Comparison of ENCODE assay signal across 17 cellular contexts in genomic region chr9:128297221-128297773, GRCh38. TPM values are rescaled to one million over a fixed set of nuclear protein-coding genes. Genes with fewer than 3 reads are reported as not detected.
A peak's percentile ranks its signal among the peaks of the same experiment; 100 is the strongest.
DNase-seq lines count a peak whose midpoint lies in the region; ATAC-seq, FAIRE-seq and TF ChIP-seq lines count a peak whose summit lies in the region.
"Had no signal": no experiment of that assay in that cellular context is flagged by ENCODE, and none has a peak within 500 bp of the region (broad histone marks: within the 10 kb centered on the region; RNA-seq: fewer than 3 reads in every experiment).

No MANE protein-coding gene starts in this region.

- CTCF ChIA-PET in AG04450 (lab: Charles Lee) (interaction anchor here (1.7 to 3.1 kb wide), 2 partner anchors 44 to 64 kb away, joined by 5 to 31 read pairs; no protein-coding TSS in a partner anchor), IMR-90 (lab: Yijun Ruan, JAX) (interaction anchor here (1.0 to 1.8 kb wide), 3 partner anchors 10 to 65 kb away, joined by 3 to 6 read pairs (median 3); no protein-coding TSS in a partner anchor), H1 (lab: Charles Lee; ENCODE audit: partially characterized antibody) (interaction anchor here (0.8 to 8.1 kb wide), 13 partner anchors 7 to 141 kb away, joined by 3 to 88 read pairs (median 17); no protein-coding TSS in a partner anchor)

- peak overlapping the region; percentile 21 for H3K27ac ChIP-seq in AG04450 (ENCODE audit: low read depth, low read length)
- H3K27ac ChIP-seq in IMR-90 (ENCODE audit: insufficient read depth, low read length): no peak overlapping the region
- no peak overlapping the region for H3K27ac ChIP-seq in H1 (ENCODE audit: low read depth, low read length)
- H3K27ac ChIP-seq in mucosa of rectum (ENCODE audit: low read depth in 2 of 2, low read length in 2 of 2): peak overlapping the region; percentile 59 to 64
- H3K27ac ChIP-seq: HL-60 had no signal

- no peak overlapping the region for H2BK12ac ChIP-seq in H1 (ENCODE audit: low read depth, low read length)

- no peak overlapping the region for H3K18ac ChIP-seq in IMR-90 (ENCODE audit: low read depth, low read length)
- no peak overlapping the region for H3K18ac ChIP-seq in H1 (ENCODE audit: extremely low read depth, low read length)

- no peaks in the 10 kb centered on the region for H3K27me3 ChIP-seq in AG04450 (ENCODE audit: control insufficient read depth, insufficient read depth, low read length)
- H3K27me3 ChIP-seq in IMR-90 (ENCODE audit: control insufficient read depth, insufficient read depth, low read length): no peaks in the 10 kb centered on the region
- H3K27me3 ChIP-seq in H1 (replicated peaks in 1 of 4; ENCODE audit: control insufficient read depth in 3 of 4, extremely low read depth in 1 of 4, insufficient read depth in 3 of 4, low read length in 3 of 4): no peaks in the 10 kb centered on the region
- H3K27me3 ChIP-seq in mucosa of rectum (ENCODE audit: control insufficient read depth in 2 of 2, insufficient read depth in 2 of 2, low read length in 2 of 2): no peaks in the 10 kb centered on the region

- DNase-seq in AG04450 (ENCODE audit: low read depth, low spot score) (no peak), IMR-90 (no peak), H1 (ENCODE audit: low read depth in 1 of 2, low spot score in 2 of 2) (no peak), HuH-7 (ENCODE audit: low spot score) (no peak), NCI-H2081 treated with DMSO at 0.1 percent for 48 hours (lab: John Stamatoyannopoulos, UW) (no peak), retina (no peak), hippocampal formation (lab: John Stamatoyannopoulos, UW) (no peak)
- DNase-seq: CD4-positive, CD25-positive, alpha-beta regulatory T cell; HCEC 1CT; KBM-7; NCI-H1417; NCI-H187 treated with DMSO at 0.1 percent for 48 hours; NCI-H446; NCI-H69 had no signal

- dilution Hi-C loops in IMR-90 (cut with HindIII; ENCODE audit: low sequenced_read_pairs, unreplicated experiment): no loop called here

- no peak overlapping the region for H3K4me2 ChIP-seq in IMR-90 (ENCODE audit: low read depth, low read length)
- H3K4me2 ChIP-seq in H1 (ENCODE audit: insufficient read depth in 1 of 2, low read depth in 2 of 2, low read length in 2 of 2): no peak overlapping the region

- intact Hi-C loops in IMR-90 (cut with micrococcal nuclease): no loop called here

- H2AK5ac ChIP-seq in IMR-90 (ENCODE audit: low read depth, low read length): no peak overlapping the region
- H2AK5ac ChIP-seq in H1 (ENCODE audit: low read depth, low read length): no peak overlapping the region

- H3K14ac ChIP-seq in IMR-90 (replicated peaks; ENCODE audit: low read depth, low read length): no peak overlapping the region
- no peak overlapping the region for H3K14ac ChIP-seq in H1 (ENCODE audit: insufficient read length)

- no peak overlapping the region for H4K5ac ChIP-seq in IMR-90 (ENCODE audit: low read depth, low read length)
- no peak overlapping the region for H4K5ac ChIP-seq in H1 (ENCODE audit: insufficient read length, low read depth, low read length)

- H3K4me3 ChIP-seq in AG04450 (ENCODE audit: low read depth, low read length): no peak overlapping the region
- H3K4me3 ChIP-seq in IMR-90 (ENCODE audit: insufficient read depth, low read depth, low read length): no peak overlapping the region
- no peak overlapping the region for H3K4me3 ChIP-seq in H1 (ENCODE audit: extremely low read depth in 1 of 4, insufficient read depth in 2 of 4, low read depth in 3 of 4, low read length in 4 of 4)
- peak overlapping the region in 1 of 2 donors; percentile 33 for H3K4me3 ChIP-seq in mucosa of rectum (ENCODE audit: low read length in 2 of 2)

- FAIRE-seq in H1 (lab: Jason Lieb, UNC): no peak
- FAIRE-seq: HTR-8/SVneo had no signal

- TF ChIP-seq RAD21 in IMR-90 (IDR thresholded peaks at IDR 0.05; ENCODE audit: low read length) (no peak), H1 (IDR thresholded peaks at IDR 0.05 in 1 of 2, conservative IDR thresholded peaks at IDR 0.05 in 1 of 2; ENCODE audit: low read depth in 2 of 2, low read length in 2 of 2) (no peak)

- H3K56ac ChIP-seq in IMR-90 (ENCODE audit: extremely low read depth, insufficient read depth, low read length) (no peak overlapping the region), H1 (replicated peaks; ENCODE audit: insufficient read length, low read depth, low read length) (no peak overlapping the region)

- no peaks in the 10 kb centered on the region for H3K79me2 ChIP-seq in H1 (ENCODE audit: control insufficient read depth in 1 of 2, insufficient read depth in 2 of 2, low read length in 2 of 2)

- H4K20me1 ChIP-seq in IMR-90 (ENCODE audit: insufficient read depth, low read length) (no peaks in the 10 kb centered on the region), H1 (replicated peaks in 1 of 2; ENCODE audit: control insufficient read depth in 1 of 2, insufficient read depth in 2 of 2, low read length in 2 of 2) (peaks cover 1 to 3% of the 10 kb centered on the region in 2 experiments)

- H3K23me2 ChIP-seq in H1 (ENCODE audit: low read depth, low read length): no peaks in the 10 kb centered on the region

- H3K4me1 ChIP-seq in IMR-90 (ENCODE audit: control insufficient read depth, insufficient read depth, low read length): peaks cover 5% of the 10 kb centered on the region
- H3K4me1 ChIP-seq in H1 (replicated peaks in 1 of 4; ENCODE audit: control insufficient read depth in 3 of 4, insufficient read depth in 4 of 4, low read length in 3 of 4): no peaks in the 10 kb centered on the region
- H3K4me1 ChIP-seq in mucosa of rectum (ENCODE audit: control insufficient read depth in 2 of 2, insufficient read depth in 2 of 2, low read length in 2 of 2): peaks cover 17 to 26% of the 10 kb centered on the region in 2 donors

- H3K36me3 ChIP-seq in IMR-90 (ENCODE audit: control insufficient read depth, insufficient read depth, low read length) (peaks cover 2% of the 10 kb centered on the region; the same call in 1 of the 2 replicates), H1 (ENCODE audit: control insufficient read depth in 2 of 4, insufficient read depth in 4 of 4, low read length in 3 of 4) (no peaks in the 10 kb centered on the region), mucosa of rectum (ENCODE audit: control insufficient read depth in 2 of 2, insufficient read depth in 2 of 2, low read length in 2 of 2) (no peaks in the 10 kb centered on the region)

- POLR2A ChIA-PET in AG04450 (lab: Yijun Ruan, JAX): no interaction called here
- POLR2A ChIA-PET in IMR-90 (lab: Charles Lee; ENCODE audit: unreplicated experiment): no interaction called here
- POLR2A ChIA-PET in H1 (lab: Charles Lee; ENCODE audit: partially characterized antibody): interaction anchor here (1.0 to 2.7 kb wide), 5 partner anchors 8 to 67 kb away, joined by 3 to 9 read pairs (median 6); no protein-coding TSS in a partner anchor

- no peak overlapping the region for H2BK5ac ChIP-seq in IMR-90 (ENCODE audit: low read depth, low read length, poor library complexity, severe bottlenecking)
- no peak overlapping the region for H2BK5ac ChIP-seq in H1 (ENCODE audit: low read depth, low read length)

- H3K79me1 ChIP-seq in IMR-90 (ENCODE audit: low read depth in 1 of 2, low read length in 2 of 2) (peaks cover 0 to 5% of the 10 kb centered on the region in 2 experiments; a peak in 1 of 4 replicates), H1 (ENCODE audit: low read depth, low read length) (no peaks in the 10 kb centered on the region)

- TF ChIP-seq EP300 in H1 (IDR thresholded peaks at IDR 0.05; ENCODE audit: borderline replicate concordance in 1 of 2, low read depth in 2 of 2, low read length in 2 of 2): no peak

- WGBS in IMR-90 (ENCODE audit: extremely low coverage in 2 of 2, insufficient read length in 1 of 2), 2 experiments: 63% methylated on average over 1 of the region's 2 CpGs; no CpG with 5 or more reads in 1 of the 2 experiments
- WGBS in H1 (ENCODE audit: extremely low coverage in 1 of 2, insufficient coverage in 1 of 2, insufficient read length in 1 of 2, insufficient replicate concordance in 2 of 2, low coverage in 1 of 2, low lambda C conversion rate in 2 of 2, missing lambda C conversion rate in 1 of 2), 2 experiments: 80% methylated on average over 2 of the region's 2 CpGs; no CpG with 5 or more reads in 1 of the 2 experiments

- TF ChIP-seq CTCF in AG04450 (IDR thresholded peaks at IDR 0.05; ENCODE audit: low read depth, low read length): no peak
- no peak for TF ChIP-seq CTCF in IMR-90 (conservative IDR thresholded peaks at IDR 0.05; ENCODE audit: low read depth, low read length)
- TF ChIP-seq CTCF in H1 (IDR thresholded peaks at IDR 0.05; ENCODE audit: control extremely low read depth in 1 of 3, insufficient read depth in 1 of 3, low read depth in 1 of 3, low read length in 3 of 3): no peak

- no peak overlapping the region for H2BK20ac ChIP-seq in IMR-90 (ENCODE audit: low read depth, low read length)
- no peak overlapping the region for H2BK20ac ChIP-seq in H1 (ENCODE audit: low read length)

- H3K9ac ChIP-seq in IMR-90 (ENCODE audit: low read depth, low read length) (no peak overlapping the region), H1 (replicated peaks in 1 of 4; ENCODE audit: extremely low read depth in 1 of 4, low read depth in 3 of 4, low read length in 3 of 4) (no peak overlapping the region), mucosa of rectum (ENCODE audit: low read depth in 1 of 2, low read length in 2 of 2) (no peak overlapping the region)

- no peak overlapping the region for H2BK120ac ChIP-seq in IMR-90 (ENCODE audit: low read depth, low read length)
- no peak overlapping the region for H2BK120ac ChIP-seq in H1 (replicated peaks; ENCODE audit: low read depth, low read length)

- H3K9me3 ChIP-seq in AG04450 (ENCODE audit: control insufficient read depth, insufficient read depth, low read length) (no peaks in the 10 kb centered on the region), IMR-90 (ENCODE audit: control insufficient read depth, insufficient read depth, low read length) (no peaks in the 10 kb centered on the region), H1 (ENCODE audit: insufficient read depth in 2 of 2, low read depth in 1 of 2, low read length in 1 of 2) (no peaks in the 10 kb centered on the region), mucosa of rectum (ENCODE audit: control insufficient read depth in 2 of 2, low read length in 2 of 2) (no peaks in the 10 kb centered on the region)

- in situ Hi-C loops in IMR-90 (cut with MboI; ENCODE audit: low sequenced_read_pairs): loop anchor here (10.0 kb wide), 1 partner anchor 258 kb away; the partner anchor contains the start of gene SPTAN1

- H4K91ac ChIP-seq in IMR-90 (ENCODE audit: insufficient read depth, low read depth, low read length): no peak overlapping the region
- no peak overlapping the region for H4K91ac ChIP-seq in H1 (replicated peaks; ENCODE audit: insufficient read length, low read length)

- H3K23ac ChIP-seq in IMR-90 (ENCODE audit: low read depth, low read length) (0 out of 2 replicates have a peak overlapping the region, but pooled peaks have one; percentile 51), H1 (ENCODE audit: insufficient read length) (no peak overlapping the region)

- no peak overlapping the region for H2AK9ac ChIP-seq in IMR-90 (replicated peaks; ENCODE audit: low read depth, low read length, poor library complexity)

- H3K4ac ChIP-seq in IMR-90 (ENCODE audit: low read depth, low read length): peak overlapping the region; percentile 54; the same call in 1 of the 2 replicates
- H3K4ac ChIP-seq in H1 (replicated peaks; ENCODE audit: insufficient read length, low read depth, low read length): no peak overlapping the region

- H2AFZ ChIP-seq in IMR-90 (replicated peaks; ENCODE audit: low read length, poor library complexity) (no peak overlapping the region), H1 (ENCODE audit: low read length) (no peak overlapping the region)

- peaks cover 8% of the 10 kb centered on the region; the same call in 1 of the 2 replicates for H3K9me1 ChIP-seq in IMR-90 (ENCODE audit: insufficient read depth, low read length)

- H2BK15ac ChIP-seq in IMR-90 (ENCODE audit: low read depth, low read length) (no peak overlapping the region; the same call in 2 of the 3 replicates), H1 (ENCODE audit: low read length) (no peak overlapping the region)

- no peak for ATAC-seq in IMR-90 (ENCODE audit: low read depth)

- no TSS peak for BruUV-seq in IMR-90 (replicated peaks; lab: Mats Ljungman, UMichigan)

- no peak for TF ChIP-seq POLR2A in IMR-90 (IDR thresholded peaks at IDR 0.05; ENCODE audit: low read depth, low read length)
- no peak for TF ChIP-seq POLR2A in H1 (IDR thresholded peaks at IDR 0.05; ENCODE audit: control extremely low read depth in 1 of 2, low read depth in 2 of 2, low read length in 2 of 2)

- H4K8ac ChIP-seq in IMR-90 (ENCODE audit: low read depth in 2 of 2, low read length in 2 of 2) (no peak overlapping the region), H1 (ENCODE audit: extremely low read depth, insufficient read depth, low read length) (no peak overlapping the region)

RNA-seq across cellular contexts. Expression of gene SWI5, which starts 21.2 kb away (rescaled TPM):
- polyA plus RNA-seq in AG04450 (2011; rRNA removed): 72.2 and 75.8 TPM in 2 replicates
- polyA minus RNA-seq in AG04450 (2011; rRNA and poly(A)+ RNA removed): 18.7 and 20.0 TPM in 2 replicates
- 37.5 and 38.9 TPM in 2 replicates for total RNA-seq in IMR-90 (2012; rRNA removed)
- 93.5 and 99.7 TPM in 2 replicates for polyA plus RNA-seq in IMR-90 (2012; rRNA removed)
- polyA plus RNA-seq in IMR-90 (2012; cell fraction: cytosol; rRNA removed): 67.9 and 73.4 TPM in 2 replicates
- 21.7 and 25.2 TPM in 2 replicates for polyA plus RNA-seq in IMR-90 (2012; cell fraction: nucleus; rRNA removed; ENCODE audit: low replicate concordance)
- 25.5 and 29.0 TPM in 2 replicates for total RNA-seq in H1 (2021; fragmentation: NEBNext Ultra II Directional; extraction: Animal tissue kit (Norgen Biotek cat#: 25700))
- 54.6 and 59.5 TPM in 2 replicates for polyA plus RNA-seq in H1 (2011; rRNA removed)
- 63.6 TPM for polyA plus RNA-seq in H1 (2011; cell fraction: cytosol; rRNA removed)
- polyA plus RNA-seq in H1 (2011; cell fraction: nucleus; rRNA removed): 34.7 TPM
- 34.0 to 43.9 TPM (median 40.7 TPM) in 4 replicates for polyA plus RNA-seq in H1 (2012, experiment 1 of 2)
- polyA plus RNA-seq in H1 (2012, experiment 2 of 2): 21.8 TPM
- 29.0 TPM for polyA plus RNA-seq in H1 (2013, experiment 1 of 2)
- 30.0 TPM for polyA plus RNA-seq in H1 (2013, experiment 2 of 2)
- polyA minus RNA-seq in H1 (2011; rRNA and poly(A)+ RNA removed): 27.7 and 27.8 TPM in 2 replicates
- polyA minus RNA-seq in H1 (2011; cell fraction: cytosol; rRNA and poly(A)+ RNA removed): 5.5 TPM
- polyA minus RNA-seq in H1 (2011; cell fraction: nucleus; rRNA and poly(A)+ RNA removed): 11.5 TPM

RNA-seq across cellular contexts. Expression of gene GOLGA2, which starts 21.5 kb away (rescaled TPM):
- 112 and 121 TPM in 2 replicates for polyA plus RNA-seq in AG04450 (2011; rRNA removed)
- polyA minus RNA-seq in AG04450 (2011; rRNA and poly(A)+ RNA removed): 102 and 116 TPM in 2 replicates
- 118 TPM in 2 replicates for total RNA-seq in IMR-90 (2012; rRNA removed)
- polyA plus RNA-seq in IMR-90 (2012; rRNA removed): 124 and 146 TPM in 2 replicates
- polyA plus RNA-seq in IMR-90 (2012; cell fraction: cytosol; rRNA removed): 69.6 and 69.8 TPM in 2 replicates
- 168 and 324 TPM in 2 replicates for polyA plus RNA-seq in IMR-90 (2012; cell fraction: nucleus; rRNA removed; ENCODE audit: low replicate concordance)
- 43.6 and 50.1 TPM in 2 replicates for total RNA-seq in H1 (2021; fragmentation: NEBNext Ultra II Directional; extraction: Animal tissue kit (Norgen Biotek cat#: 25700))
- polyA plus RNA-seq in H1 (2011; rRNA removed): 13.1 and 15.9 TPM in 2 replicates
- polyA plus RNA-seq in H1 (2011; cell fraction: cytosol; rRNA removed): 22.9 TPM
- polyA plus RNA-seq in H1 (2011; cell fraction: nucleus; rRNA removed): 30.3 TPM
- polyA plus RNA-seq in H1 (2012, experiment 1 of 2): 30.5 to 43.8 TPM (median 37.6 TPM) in 4 replicates
- 16.1 TPM for polyA plus RNA-seq in H1 (2012, experiment 2 of 2)
- 29.7 TPM for polyA plus RNA-seq in H1 (2013, experiment 1 of 2)
- 31.5 TPM for polyA plus RNA-seq in H1 (2013, experiment 2 of 2)
- 14.7 and 17.2 TPM in 2 replicates for polyA minus RNA-seq in H1 (2011; rRNA and poly(A)+ RNA removed)
- 13.5 TPM for polyA minus RNA-seq in H1 (2011; cell fraction: cytosol; rRNA and poly(A)+ RNA removed)
- 22.6 TPM for polyA minus RNA-seq in H1 (2011; cell fraction: nucleus; rRNA and poly(A)+ RNA removed)

RNA-seq across cellular contexts. Expression of gene TRUB2, which starts 24.9 kb away (rescaled TPM):
- polyA plus RNA-seq in AG04450 (2011; rRNA removed): 15.1 and 20.7 TPM in 2 replicates
- 26.2 and 36.7 TPM in 2 replicates for polyA minus RNA-seq in AG04450 (2011; rRNA and poly(A)+ RNA removed)
- total RNA-seq in IMR-90 (2012; rRNA removed): 16.7 and 21.3 TPM in 2 replicates
- polyA plus RNA-seq in IMR-90 (2012; rRNA removed): 17.4 and 18.0 TPM in 2 replicates
- 11.0 TPM in 2 replicates for polyA plus RNA-seq in IMR-90 (2012; cell fraction: cytosol; rRNA removed)
- polyA plus RNA-seq in IMR-90 (2012; cell fraction: nucleus; rRNA removed; ENCODE audit: low replicate concordance): 6.4 and 11.4 TPM in 2 replicates
- 37.8 and 39.7 TPM in 2 replicates for total RNA-seq in H1 (2021; fragmentation: NEBNext Ultra II Directional; extraction: Animal tissue kit (Norgen Biotek cat#: 25700))
- polyA plus RNA-seq in H1 (2011; rRNA removed): 16.4 and 20.7 TPM in 2 replicates
- polyA plus RNA-seq in H1 (2011; cell fraction: cytosol; rRNA removed): 27.1 TPM
- 31.6 TPM for polyA plus RNA-seq in H1 (2011; cell fraction: nucleus; rRNA removed)
- polyA plus RNA-seq in H1 (2012, experiment 1 of 2): 33.1 to 44.0 TPM (median 36.8 TPM) in 4 replicates
- 22.7 TPM for polyA plus RNA-seq in H1 (2012, experiment 2 of 2)
- 20.7 TPM for polyA plus RNA-seq in H1 (2013, experiment 1 of 2)
- polyA plus RNA-seq in H1 (2013, experiment 2 of 2): 19.6 TPM
- polyA minus RNA-seq in H1 (2011; rRNA and poly(A)+ RNA removed): 30.9 and 41.4 TPM in 2 replicates
- polyA minus RNA-seq in H1 (2011; cell fraction: cytosol; rRNA and poly(A)+ RNA removed): 23.9 TPM
- polyA minus RNA-seq in H1 (2011; cell fraction: nucleus; rRNA and poly(A)+ RNA removed): 17.7 TPM

RNA-seq across cellular contexts. Expression of gene COQ4, which starts 25.3 kb away (rescaled TPM):
- polyA plus RNA-seq in AG04450 (2011; rRNA removed) (19.0 and 24.8 TPM in 2 replicates), IMR-90 (2012; rRNA removed) (40.7 and 41.4 TPM in 2 replicates), H1 (2011; rRNA removed) (58.8 and 79.2 TPM in 2 replicates)
- 15.4 and 26.2 TPM in 2 replicates for polyA minus RNA-seq in AG04450 (2011; rRNA and poly(A)+ RNA removed)
- 20.0 and 20.1 TPM in 2 replicates for total RNA-seq in IMR-90 (2012; rRNA removed)
- polyA plus RNA-seq in IMR-90 (2012; cell fraction: cytosol; rRNA removed): 39.1 and 45.7 TPM in 2 replicates
- 112 and 183 TPM in 2 replicates for polyA plus RNA-seq in IMR-90 (2012; cell fraction: nucleus; rRNA removed; ENCODE audit: low replicate concordance)
- 30.2 and 32.3 TPM in 2 replicates for total RNA-seq in H1 (2021; fragmentation: NEBNext Ultra II Directional; extraction: Animal tissue kit (Norgen Biotek cat#: 25700))
- 52.1 TPM for polyA plus RNA-seq in H1 (2011; cell fraction: cytosol; rRNA removed)
- polyA plus RNA-seq in H1 (2011; cell fraction: nucleus; rRNA removed): 91.6 TPM
- polyA plus RNA-seq in H1 (2012, experiment 1 of 2): 40.2 to 50.5 TPM (median 46.5 TPM) in 4 replicates
- polyA plus RNA-seq in H1 (2012, experiment 2 of 2): 46.0 TPM
- polyA plus RNA-seq in H1 (2013, experiment 1 of 2): 33.5 TPM
- polyA plus RNA-seq in H1 (2013, experiment 2 of 2): 30.6 TPM
- polyA minus RNA-seq in H1 (2011; rRNA and poly(A)+ RNA removed): 34.2 and 34.5 TPM in 2 replicates
- 26.7 TPM for polyA minus RNA-seq in H1 (2011; cell fraction: cytosol; rRNA and poly(A)+ RNA removed)
- polyA minus RNA-seq in H1 (2011; cell fraction: nucleus; rRNA and poly(A)+ RNA removed): 41.4 TPM

RNA-seq across cellular contexts. Expression of gene SLC27A4, which starts 43.0 kb away (rescaled TPM):
- polyA plus RNA-seq in AG04450 (2011; rRNA removed): 7.7 and 9.4 TPM in 2 replicates
- polyA minus RNA-seq in AG04450 (2011; rRNA and poly(A)+ RNA removed): 13.0 and 17.9 TPM in 2 replicates
- total RNA-seq in IMR-90 (2012; rRNA removed): 9.2 and 9.7 TPM in 2 replicates
- polyA plus RNA-seq in IMR-90 (2012; rRNA removed): 13.7 and 14.8 TPM in 2 replicates
- polyA plus RNA-seq in IMR-90 (2012; cell fraction: cytosol; rRNA removed): 11.7 and 14.4 TPM in 2 replicates
- 10.3 and 25.2 TPM in 2 replicates for polyA plus RNA-seq in IMR-90 (2012; cell fraction: nucleus; rRNA removed; ENCODE audit: low replicate concordance)
- total RNA-seq in H1 (2021; fragmentation: NEBNext Ultra II Directional; extraction: Animal tissue kit (Norgen Biotek cat#: 25700)): 20.5 and 21.1 TPM in 2 replicates
- polyA plus RNA-seq in H1 (2011; rRNA removed): 14.9 and 23.1 TPM in 2 replicates
- 14.8 TPM for polyA plus RNA-seq in H1 (2011; cell fraction: cytosol; rRNA removed)
- polyA plus RNA-seq in H1 (2011; cell fraction: nucleus; rRNA removed): 24.5 TPM
- 12.1 to 19.7 TPM (median 18.6 TPM) in 4 replicates for polyA plus RNA-seq in H1 (2012, experiment 1 of 2)
- polyA plus RNA-seq in H1 (2012, experiment 2 of 2): 20.0 TPM
- polyA plus RNA-seq in H1 (2013, experiment 1 of 2): 19.0 TPM
- 22.2 TPM for polyA plus RNA-seq in H1 (2013, experiment 2 of 2)
- 17.4 and 19.9 TPM in 2 replicates for polyA minus RNA-seq in H1 (2011; rRNA and poly(A)+ RNA removed)
- polyA minus RNA-seq in H1 (2011; cell fraction: cytosol; rRNA and poly(A)+ RNA removed): 16.5 TPM
- 10.8 TPM for polyA minus RNA-seq in H1 (2011; cell fraction: nucleus; rRNA and poly(A)+ RNA removed)

Comparison
In these comparisons a context has a peak if more than half of its experiments do, and no peak if none do; other contexts are left out.
1. H3K27ac ChIP-seq: peak in AG04450 (single experiment) and mucosa of rectum (2 of 2); none in IMR-90 (single experiment) and H1 (single experiment).